In the genomic region with DNA sequence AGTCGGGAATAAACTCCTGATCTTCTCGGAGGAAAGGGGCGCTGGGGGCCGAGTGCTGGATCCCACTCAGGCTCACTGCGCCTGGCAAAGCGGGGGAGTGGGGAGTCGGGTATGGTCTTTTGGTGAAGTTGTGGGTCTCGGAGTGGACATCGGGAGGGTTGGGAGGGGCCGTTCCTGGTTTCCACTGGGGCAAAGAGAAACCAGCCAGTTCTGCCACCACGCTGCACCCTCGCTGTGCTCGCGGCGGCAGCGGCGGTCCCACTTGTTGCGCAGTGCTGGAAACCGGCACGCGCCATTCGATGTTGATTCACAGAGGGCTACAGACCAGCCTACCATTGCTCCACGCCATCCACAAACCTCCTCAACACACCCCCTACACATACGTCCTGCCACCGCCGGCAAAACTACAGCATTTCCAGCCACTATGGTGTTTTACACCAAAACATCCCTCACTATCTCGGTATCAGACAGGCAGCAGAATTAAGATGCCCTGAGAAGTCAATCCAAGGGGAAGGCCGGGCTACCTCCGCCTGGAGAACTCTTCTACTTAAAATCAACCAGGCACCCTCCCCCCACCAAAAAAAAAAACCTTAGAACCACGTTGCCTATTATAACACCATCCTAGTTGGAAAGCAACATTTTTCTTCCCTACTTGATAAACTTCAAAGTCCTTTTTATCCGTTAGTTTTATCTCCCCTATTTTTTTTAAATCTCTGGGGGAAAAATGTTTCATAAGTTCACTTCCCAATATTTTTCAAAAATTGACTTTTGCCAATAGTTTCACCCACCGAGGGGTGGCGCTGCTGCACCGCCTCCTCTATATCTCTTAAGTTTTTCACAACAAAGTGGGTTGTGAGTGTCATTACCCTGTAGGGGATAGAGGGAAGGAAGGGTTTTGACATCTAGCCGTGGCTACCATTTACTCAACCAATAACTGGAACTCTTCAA, we compare ENCODE assay signal across 8 cellular contexts. TPM values are rescaled to one million over a fixed set of nuclear protein-coding genes. Genes with fewer than 3 reads are reported as not detected.
DNase-seq lines count a peak whose midpoint lies in the region; ATAC-seq and TF ChIP-seq lines count a peak whose summit lies in the region.

No MANE protein-coding gene starts in this region.

- TF ChIP-seq CTCF in fibroblast of the aortic adventitia (IDR thresholded peaks at IDR 0.05; ENCODE audit: insufficient read depth, low read length), result peak; percentile 82
- peak; percentile 76 for TF ChIP-seq CTCF in neural cell (IDR thresholded peaks at IDR 0.05; ENCODE audit: poor library complexity, severe bottlenecking)
- TF ChIP-seq CTCF in testis (IDR thresholded peaks at IDR 0.05), result peak; percentile 91 to 96 (median 93)

- no peaks in the 10 kb centered on the region for H3K36me3 Mint-ChIP-seq in CD4-positive, CD25-positive, alpha-beta regulatory T cell

- H3K9me3 ChIP-seq in CD4-positive, CD25-positive, alpha-beta regulatory T cell (ENCODE audit: control insufficient read depth in 2 of 2, low read length in 2 of 2), result no peaks in the 10 kb centered on the region
- H3K9me3 ChIP-seq in neural cell (ENCODE audit: low read length) (no peaks in the 10 kb centered on the region), testis (no peaks in the 10 kb centered on the region)

- H2AFZ ChIP-seq in neural cell (ENCODE audit: low read depth, low read length), result no peak overlapping the region

- H3K79me2 ChIP-seq in neural cell (replicated peaks; ENCODE audit: insufficient read depth, low read length), result peaks cover 17% of the 10 kb centered on the region

- H3K27me3 ChIP-seq in CD4-positive, CD25-positive, alpha-beta regulatory T cell (ENCODE audit: control insufficient read depth, insufficient read depth, low read length), result no peaks in the 10 kb centered on the region
- H3K27me3 ChIP-seq in neural cell (ENCODE audit: insufficient read depth, low read depth, low read length) (peaks cover 50% of the 10 kb centered on the region), testis (no peaks in the 10 kb centered on the region)

- no peaks in the 10 kb centered on the region for H4K20me1 ChIP-seq in neural cell (ENCODE audit: insufficient read depth)

- intact Hi-C loops in testis (cut with DNase I; ENCODE audit: low total_unique reads), result loop anchor here (2.0 to 10.0 kb wide), 4 partner anchors 333 to 1403 kb away; no protein-coding TSS in a partner anchor

- peak overlapping the region; percentile 60 for H3K4me2 ChIP-seq in neural cell (ENCODE audit: low read length)

- H3K27ac ChIP-seq in CD4-positive, CD25-positive, alpha-beta regulatory T cell (ENCODE audit: insufficient read depth, low read length, poor library complexity, severe bottlenecking), result peak overlapping the region; percentile 92
- H3K27ac ChIP-seq in neural cell (ENCODE audit: low read length), result no peak overlapping the region
- H3K27ac ChIP-seq in testis, result peak overlapping the region; percentile 97

- no peaks in the 10 kb centered on the region for H3K36me3 ChIP-seq in CD4-positive, CD25-positive, alpha-beta regulatory T cell (ENCODE audit: control insufficient read depth, insufficient read depth, low read length)
- H3K36me3 ChIP-seq in neural cell (ENCODE audit: insufficient read depth, low read length) (no peaks in the 10 kb centered on the region), testis (ENCODE audit: low read depth, missing control alignments) (no peaks in the 10 kb centered on the region)

- peak; percentile 15 to 46 for ATAC-seq in CD4-positive, CD25-positive, alpha-beta regulatory T cell (ENCODE audit: low read depth in 2 of 2)

- peak; percentile 82 for TF ChIP-seq RAD21 in neural cell (conservative IDR thresholded peaks at IDR 0.05)

- H3K4me1 Mint-ChIP-seq in CD4-positive, CD25-positive, alpha-beta regulatory T cell, result peaks cover 12 to 69% (median 35%) of the 10 kb centered on the region in 4 donors

- H3F3A ChIP-seq in neural cell (ENCODE audit: insufficient read depth, low read length, poor library complexity, severe bottlenecking), result peaks cover 8% of the 10 kb centered on the region

- peaks cover 7% of the 10 kb centered on the region for H3K27me3 Mint-ChIP-seq in CD4-positive, CD25-positive, alpha-beta regulatory T cell

- DNase-seq in CD4-positive, CD25-positive, alpha-beta regulatory T cell, result peak; percentile 52 to 88 (median 73)
- DNase-seq in HuH-7 (ENCODE audit: low spot score), result peak; percentile 92
- DNase-seq in RKO (ENCODE audit: low spot score), result peak; percentile 86
- DNase-seq in activated effector memory CD4-positive, alpha-beta T cell treated with anti-CD3 and anti-CD28 coated beads, Interleukin-2, amount 50 U/mL, for 16 hours, result peak; percentile 91
- peak; percentile 88 for DNase-seq in fibroblast of the aortic adventitia (ENCODE audit: low read depth)
- peak; percentile 80 for DNase-seq in testis
- DNase-seq in OCI-M2 (lab: John Stamatoyannopoulos, UW; ENCODE audit: unreplicated experiment), result no peak

- H3K9me3 Mint-ChIP-seq in CD4-positive, CD25-positive, alpha-beta regulatory T cell, result no peaks in the 10 kb centered on the region

- H3K4me3 Mint-ChIP-seq in CD4-positive, CD25-positive, alpha-beta regulatory T cell, result peak overlapping the region; percentile 95 to 98 (median 97)

- peak overlapping the region; percentile 97 for H3K4me3 ChIP-seq in CD4-positive, CD25-positive, alpha-beta regulatory T cell (ENCODE audit: low read depth, low read length)
- H3K4me3 ChIP-seq in fibroblast of the aortic adventitia (ENCODE audit: low read depth, low read length) (peak overlapping the region; percentile 87), neural cell (ENCODE audit: low read length) (peak overlapping the region; percentile 67), testis (peak overlapping the region; percentile 78 to 87)

- H3K9ac ChIP-seq in neural cell (ENCODE audit: low read length), result peak overlapping the region; percentile 36

- TF ChIP-seq EP300 in neural cell (conservative IDR thresholded peaks at IDR 0.05; ENCODE audit: poor library complexity, severe bottlenecking), result no peak

- peak overlapping the region; percentile 98 to 100 (median 100) for H3K27ac Mint-ChIP-seq in CD4-positive, CD25-positive, alpha-beta regulatory T cell

- H3K4me1 ChIP-seq in CD4-positive, CD25-positive, alpha-beta regulatory T cell (ENCODE audit: control insufficient read depth, insufficient read depth, low read length, poor library complexity, severe bottlenecking), result peaks cover 85% of the 10 kb centered on the region
- H3K4me1 ChIP-seq in testis, result peaks cover 21% of the 10 kb centered on the region

- TF ChIP-seq POLR2A in testis (IDR thresholded peaks at IDR 0.05), result no peak

- 1 to 4% methylated on average over 11 to 35 of the region's 35 CpGs for WGBS in testis, 2 donors

- H3K9me2 ChIP-seq in neural cell (ENCODE audit: insufficient read depth, low read length), result no peaks in the 10 kb centered on the region

TF ChIP-seq in neural cell, 6 proteins besides CTCF, POLR2A, EP300 and RAD21:
- TF ChIP-seq SMC3 (conservative IDR thresholded peaks at IDR 0.05; ENCODE audit: poor library complexity), result peak; percentile 79
- no peak for TF ChIP-seq EZH2 (IDR thresholded peaks at IDR 0.05; ENCODE audit: borderline replicate concordance, insufficient read depth, low read length, poor library complexity, severe bottlenecking)
- TF ChIP-seq, protein P1, sequence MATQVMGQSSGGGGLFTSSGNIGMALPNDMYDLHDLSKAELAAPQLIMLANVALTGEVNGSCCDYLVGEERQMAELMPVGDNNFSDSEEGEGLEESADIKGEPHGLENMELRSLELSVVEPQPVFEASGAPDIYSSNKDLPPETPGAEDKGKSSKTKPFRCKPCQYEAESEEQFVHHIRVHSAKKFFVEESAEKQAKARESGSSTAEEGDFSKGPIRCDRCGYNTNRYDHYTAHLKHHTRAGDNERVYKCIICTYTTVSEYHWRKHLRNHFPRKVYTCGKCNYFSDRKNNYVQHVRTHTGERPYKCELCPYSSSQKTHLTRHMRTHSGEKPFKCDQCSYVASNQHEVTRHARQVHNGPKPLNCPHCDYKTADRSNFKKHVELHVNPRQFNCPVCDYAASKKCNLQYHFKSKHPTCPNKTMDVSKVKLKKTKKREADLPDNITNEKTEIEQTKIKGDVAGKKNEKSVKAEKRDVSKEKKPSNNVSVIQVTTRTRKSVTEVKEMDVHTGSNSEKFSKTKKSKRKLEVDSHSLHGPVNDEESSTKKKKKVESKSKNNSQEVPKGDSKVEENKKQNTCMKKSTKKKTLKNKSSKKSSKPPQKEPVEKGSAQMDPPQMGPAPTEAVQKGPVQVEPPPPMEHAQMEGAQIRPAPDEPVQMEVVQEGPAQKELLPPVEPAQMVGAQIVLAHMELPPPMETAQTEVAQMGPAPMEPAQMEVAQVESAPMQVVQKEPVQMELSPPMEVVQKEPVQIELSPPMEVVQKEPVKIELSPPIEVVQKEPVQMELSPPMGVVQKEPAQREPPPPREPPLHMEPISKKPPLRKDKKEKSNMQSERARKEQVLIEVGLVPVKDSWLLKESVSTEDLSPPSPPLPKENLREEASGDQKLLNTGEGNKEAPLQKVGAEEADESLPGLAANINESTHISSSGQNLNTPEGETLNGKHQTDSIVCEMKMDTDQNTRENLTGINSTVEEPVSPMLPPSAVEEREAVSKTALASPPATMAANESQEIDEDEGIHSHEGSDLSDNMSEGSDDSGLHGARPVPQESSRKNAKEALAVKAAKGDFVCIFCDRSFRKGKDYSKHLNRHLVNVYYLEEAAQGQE (IDR thresholded peaks at IDR 0.05; ENCODE audit: borderline replicate concordance), result no peak
- no peak for TF ChIP-seq TAF1 (IDR thresholded peaks at IDR 0.05; ENCODE audit: low read depth)
- no peak for TF ChIP-seq MXI1 (conservative IDR thresholded peaks at IDR 0.05; ENCODE audit: poor library complexity, severe bottlenecking)

RNA-seq across cellular contexts. Expression of a gene that starts 3.6 kb away (rescaled TPM):
- 39.6 TPM for total RNA-seq in CD4-positive, CD25-positive, alpha-beta regulatory T cell
- 1 to 10 TPM; 1.8 to 3.4 (median 2.5) TPM for polyA plus RNA-seq in CD4-positive, CD25-positive, alpha-beta regulatory T cell
- total RNA-seq in fibroblast of the aortic adventitia (ENCODE audit: low replicate concordance), result 24.8 and 90.1 TPM in 2 replicates
- 4.3 and 5.2 TPM in 2 replicates for polyA plus RNA-seq in neural cell
- 4.1 and 6.1 TPM in 2 replicates for polyA minus RNA-seq in neural cell
- total RNA-seq in testis, result 10 to 100 TPM; 74.0 to 86.6 TPM
- polyA plus RNA-seq in testis (ENCODE audit: insufficient read depth, low read depth, low replicate concordance), result 34.5 TPM

RNA-seq across cellular contexts. Expression of a gene that starts 39.3 kb away (rescaled TPM):
- total RNA-seq in CD4-positive, CD25-positive, alpha-beta regulatory T cell, result not detected
- not detected for polyA plus RNA-seq in CD4-positive, CD25-positive, alpha-beta regulatory T cell
- not detected in 2 replicates for total RNA-seq in fibroblast of the aortic adventitia (ENCODE audit: low replicate concordance)
- not detected in 2 replicates for polyA plus RNA-seq in neural cell
- polyA minus RNA-seq in neural cell, result not detected in 2 replicates
- under 1 TPM; 0.37 to 0.71 TPM for total RNA-seq in testis
- polyA plus RNA-seq in testis (ENCODE audit: insufficient read depth, low read depth, low replicate concordance), result 0.79 TPM
